ENCODE assay signal across 1 cellular context in the genomic region with DNA sequence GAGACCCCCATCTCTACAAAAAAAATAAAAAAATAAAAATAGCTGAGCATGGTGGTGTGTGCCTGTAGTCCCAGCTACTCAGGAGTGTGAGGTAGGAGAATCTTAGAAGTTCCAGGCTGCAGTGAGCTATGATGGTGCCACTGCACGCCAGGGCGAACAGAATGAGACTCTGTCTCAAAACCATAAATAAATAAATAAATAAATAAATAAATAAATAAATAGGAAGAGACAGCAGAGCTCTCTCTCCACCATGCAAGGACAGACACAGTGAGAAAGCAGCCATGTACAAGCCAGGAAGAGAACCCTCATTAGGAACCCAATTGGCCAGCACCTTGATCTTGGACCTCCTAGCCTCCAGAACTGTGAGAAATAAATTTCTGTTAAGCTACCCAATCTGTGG.
A peak's percentile ranks its signal among the peaks of the same experiment; 100 is the strongest.
TF ChIP-seq lines count a peak whose summit lies in the region.

No MANE protein-coding gene starts in this region.

TF ChIP-seq in HEK293, 187 proteins besides CTCF, POLR2A, EP300 and RAD21 (continued from another document and continues in another):
- peak; percentile 88 for TF ChIP-seq ZNF518A (tag by site-specific recombination; conservative IDR thresholded peaks at IDR 0.05; ENCODE audit: low read depth)
- peak; percentile 79 for TF ChIP-seq ZNF404 (tag by site-specific recombination; IDR thresholded peaks at IDR 0.05)
- no peak for TF ChIP-seq HIC1 (tag by site-specific recombination; IDR thresholded peaks at IDR 0.05)
- TF ChIP-seq OVOL3 (tag by site-specific recombination; IDR thresholded peaks at IDR 0.05): 0 out of 2 replicates have a peak, but pooled peaks have one; percentile 18
- no peak for TF ChIP-seq SP2 (tag by site-specific recombination; IDR thresholded peaks at IDR 0.05)
- no peak for TF ChIP-seq ZNF776 (tag by site-specific recombination; IDR thresholded peaks at IDR 0.05; ENCODE audit: borderline replicate concordance)
- TF ChIP-seq ZNF37A (tag by site-specific recombination; IDR thresholded peaks at IDR 0.05): no peak
- no peak for TF ChIP-seq SALL2 (tag by site-specific recombination; IDR thresholded peaks at IDR 0.05; ENCODE audit: borderline replicate concordance)
- no peak for TF ChIP-seq ZNF311 (tag by site-specific recombination; IDR thresholded peaks at IDR 0.05; ENCODE audit: borderline replicate concordance)
- no peak for TF ChIP-seq ZBTB17 (tag by site-specific recombination; IDR thresholded peaks at IDR 0.05)
- TF ChIP-seq ZNF510 (tag by site-specific recombination; IDR thresholded peaks at IDR 0.05; ENCODE audit: insufficient replicate concordance): peak; percentile 66
- no peak for TF ChIP-seq GLIS2 (tag by site-specific recombination; IDR thresholded peaks at IDR 0.05)
- no peak for TF ChIP-seq ZNF544 (tag by site-specific recombination; IDR thresholded peaks at IDR 0.05)
- TF ChIP-seq SCRT1 (tag by site-specific recombination; IDR thresholded peaks at IDR 0.05; ENCODE audit: borderline replicate concordance): no peak
- TF ChIP-seq ZNF112 (tag by site-specific recombination; IDR thresholded peaks at IDR 0.05): no peak
- no peak for TF ChIP-seq PRDM10 (tag by site-specific recombination; IDR thresholded peaks at IDR 0.05)
- TF ChIP-seq ZNF501 (tag by site-specific recombination; IDR thresholded peaks at IDR 0.05): no peak; the same call in 1 of the 2 replicates
- TF ChIP-seq BCL11B (tag by site-specific recombination; IDR thresholded peaks at IDR 0.05; ENCODE audit: low read depth): no peak
- TF ChIP-seq ZNF266 (tag by site-specific recombination; IDR thresholded peaks at IDR 0.05; ENCODE audit: low read depth): 0 out of 2 replicates have a peak, but pooled peaks have one; percentile 54
- TF ChIP-seq ZNF792 (tag by site-specific recombination; IDR thresholded peaks at IDR 0.05): no peak
- no peak for TF ChIP-seq ZNF10 (tag by site-specific recombination; IDR thresholded peaks at IDR 0.05)
- peak; percentile 83; the same call in 1 of the 2 replicates for TF ChIP-seq ZNF202 (tag by site-specific recombination; IDR thresholded peaks at IDR 0.05; ENCODE audit: borderline replicate concordance)
- TF ChIP-seq ZFP3 (tag by site-specific recombination; IDR thresholded peaks at IDR 0.05; ENCODE audit: low read depth): no peak
- TF ChIP-seq ZNF335 (tag by site-specific recombination; conservative IDR thresholded peaks at IDR 0.05): no peak
- TF ChIP-seq, protein P1, sequence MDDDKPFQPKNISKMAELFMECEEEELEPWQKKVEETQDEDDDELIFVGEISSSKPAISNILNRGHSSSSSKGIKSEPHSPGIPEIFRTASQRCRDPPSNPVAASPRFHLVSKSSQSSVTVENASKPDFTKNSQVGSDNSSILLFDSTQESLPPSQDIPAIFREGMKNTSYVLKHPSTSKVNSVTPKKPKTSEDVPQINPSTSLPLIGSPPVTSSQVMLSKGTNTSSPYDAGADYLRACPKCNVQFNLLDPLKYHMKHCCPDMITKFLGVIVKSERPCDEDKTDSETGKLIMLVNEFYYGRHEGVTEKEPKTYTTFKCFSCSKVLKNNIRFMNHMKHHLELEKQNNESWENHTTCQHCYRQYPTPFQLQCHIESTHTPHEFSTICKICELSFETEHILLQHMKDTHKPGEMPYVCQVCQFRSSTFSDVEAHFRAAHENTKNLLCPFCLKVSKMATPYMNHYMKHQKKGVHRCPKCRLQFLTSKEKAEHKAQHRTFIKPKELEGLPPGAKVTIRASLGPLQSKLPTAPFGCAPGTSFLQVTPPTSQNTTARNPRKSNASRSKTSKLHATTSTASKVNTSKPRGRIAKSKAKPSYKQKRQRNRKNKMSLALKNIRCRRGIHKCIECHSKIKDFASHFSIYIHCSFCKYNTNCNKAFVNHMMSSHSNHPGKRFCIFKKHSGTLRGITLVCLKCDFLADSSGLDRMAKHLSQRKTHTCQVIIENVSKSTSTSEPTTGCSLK (tag by site-specific recombination; IDR thresholded peaks at IDR 0.05): no peak
- TF ChIP-seq ZNF600 (tag by site-specific recombination; IDR thresholded peaks at IDR 0.05): no peak
- TF ChIP-seq ZNF664 (tag by site-specific recombination; IDR thresholded peaks at IDR 0.05): peak; percentile 75
- peak; percentile 94 for TF ChIP-seq ZNF433 (tag by site-specific recombination; IDR thresholded peaks at IDR 0.05; ENCODE audit: low read depth)
- no peak for TF ChIP-seq KLF10 (tag by site-specific recombination; IDR thresholded peaks at IDR 0.05)
- no peak for TF ChIP-seq ZNF2 (tag by site-specific recombination; IDR thresholded peaks at IDR 0.05)
- no peak for TF ChIP-seq ZNF184 (tag by site-specific recombination; IDR thresholded peaks at IDR 0.05)
- no peak for TF ChIP-seq ZNF24 (tag by site-specific recombination; IDR thresholded peaks at IDR 0.05)
- peak; percentile 68 for TF ChIP-seq ZBTB8A (tag by site-specific recombination; IDR thresholded peaks at IDR 0.05)
- TF ChIP-seq ZNF704 (tag by site-specific recombination; IDR thresholded peaks at IDR 0.05): no peak
- 0 out of 2 replicates have a peak, but pooled peaks have one; percentile 55 for TF ChIP-seq ZNF629 (tag by site-specific recombination; IDR thresholded peaks at IDR 0.05)
- peak; percentile 13; the same call in 1 of the 2 replicates for TF ChIP-seq GLI2 (tag by site-specific recombination; IDR thresholded peaks at IDR 0.05; ENCODE audit: borderline replicate concordance, low read depth)
- TF ChIP-seq ZNF138 (tag by site-specific recombination; IDR thresholded peaks at IDR 0.05; ENCODE audit: borderline replicate concordance): 0 out of 2 replicates have a peak, but pooled peaks have one; percentile 83
- TF ChIP-seq RBAK (tag by site-specific recombination; IDR thresholded peaks at IDR 0.05): 0 out of 2 replicates have a peak, but pooled peaks have one; percentile 46
- no peak for TF ChIP-seq PRDM1 (tag by site-specific recombination; IDR thresholded peaks at IDR 0.05)
- peak; percentile 75 for TF ChIP-seq ZXDB (tag by site-specific recombination; IDR thresholded peaks at IDR 0.05)
- peak; percentile 92; the same call in 1 of the 2 replicates for TF ChIP-seq ZNF19 (tag by site-specific recombination; IDR thresholded peaks at IDR 0.05; ENCODE audit: low read depth)
- TF ChIP-seq SP3 (tag by site-specific recombination; IDR thresholded peaks at IDR 0.05): no peak
- no peak for TF ChIP-seq ZNF274 (IDR thresholded peaks at IDR 0.05; ENCODE audit: low read length)
- TF ChIP-seq ZNF274 (tag by site-specific recombination; IDR thresholded peaks at IDR 0.05; ENCODE audit: borderline replicate concordance): no peak
- TF ChIP-seq ZNF394 (tag by site-specific recombination; IDR thresholded peaks at IDR 0.05; ENCODE audit: borderline replicate concordance): peak; percentile 93
- TF ChIP-seq ZBTB11 (tag by site-specific recombination; conservative IDR thresholded peaks at IDR 0.05; ENCODE audit: low read depth): peak; percentile 73
- no peak; the same call in 1 of the 2 replicates for TF ChIP-seq ZNF654 (tag by site-specific recombination; IDR thresholded peaks at IDR 0.05; ENCODE audit: low read depth)
